9 cellular contexts compared by ENCODE assay signal in the genomic region with DNA sequence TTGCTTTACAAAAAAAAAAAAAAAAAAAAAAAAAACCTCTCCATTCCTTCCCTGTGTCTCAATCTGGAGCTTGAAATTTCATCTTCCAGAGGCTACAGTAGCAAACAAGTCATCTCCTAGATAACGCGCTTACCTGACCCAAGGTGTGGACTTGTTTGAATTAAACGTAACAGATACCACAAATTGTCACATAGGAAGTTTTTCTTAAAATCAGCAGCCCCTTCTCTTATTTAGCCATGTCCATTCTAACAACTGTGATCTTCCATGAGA. TPM values are rescaled to one million over a fixed set of nuclear protein-coding genes. Genes with fewer than 3 reads are reported as not detected.
DNase-seq lines count a peak whose midpoint lies in the region; ATAC-seq and TF ChIP-seq lines count a peak whose summit lies in the region.
"Had no signal": no experiment of that assay in that cellular context is flagged by ENCODE, and none has a peak within 500 bp of the region (broad histone marks: within the 10 kb centered on the region; RNA-seq: fewer than 3 reads in every experiment).

No MANE protein-coding gene starts in this region.

- no peaks in the 10 kb centered on the region for H3K27me3 ChIP-seq in CD4-positive, alpha-beta memory T cell (ENCODE audit: insufficient read depth, low read length)
- H3K27me3 ChIP-seq in HUES64 (ENCODE audit: insufficient read depth, low read length) = no peaks in the 10 kb centered on the region
- H3K27me3 ChIP-seq in neural progenitor cell = no peaks in the 10 kb centered on the region
- H3K27me3 ChIP-seq in dorsolateral prefrontal cortex = no peaks in the 10 kb centered on the region

- H3K4me3 ChIP-seq in CD4-positive, alpha-beta memory T cell (ENCODE audit: low read length in 2 of 2) = peak overlapping the region; percentile 87 to 97
- H3K4me3 ChIP-seq in HUES64 (ENCODE audit: low read length) (peak overlapping the region; percentile 61), neural progenitor cell (peak overlapping the region; percentile 90), dorsolateral prefrontal cortex (peak overlapping the region in 24 of 59 donors; percentile 69 to 95 (median 86))

- peaks cover 3 to 30% of the 10 kb centered on the region in 2 donors for H3K36me3 Mint-ChIP-seq in CD4-positive, alpha-beta memory T cell
- H3K36me3 Mint-ChIP-seq in brain (no peaks in the 10 kb centered on the region), neural progenitor cell (peaks cover 2% of the 10 kb centered on the region)

- peaks cover 33% of the 10 kb centered on the region for H3F3A ChIP-seq in neural progenitor cell (ENCODE audit: low read depth)

- H3K9me3 ChIP-seq in CD4-positive, alpha-beta memory T cell (ENCODE audit: control insufficient read depth in 1 of 2, low read length in 2 of 2) = no peaks in the 10 kb centered on the region
- H3K9me3 ChIP-seq in HUES64 (ENCODE audit: insufficient read depth, low read depth, low read length) (no peaks in the 10 kb centered on the region), neural progenitor cell (ENCODE audit: low read depth) (no peaks in the 10 kb centered on the region)

- H3K27me3 Mint-ChIP-seq in CD4-positive, alpha-beta memory T cell = no peaks in the 10 kb centered on the region
- H3K27me3 Mint-ChIP-seq in brain (peaks cover 6% of the 10 kb centered on the region), neural progenitor cell (ENCODE audit: insufficient read depth, low read depth) (peaks cover 5% of the 10 kb centered on the region)

- H3K4me3 Mint-ChIP-seq in CD4-positive, alpha-beta memory T cell = peak overlapping the region; percentile 97 to 100 (median 98)
- H3K4me3 Mint-ChIP-seq in brain (peak overlapping the region; percentile 92 to 98 (median 96)), neural progenitor cell (peak overlapping the region; percentile 94)

- peaks cover 0 to 4% (median 0%) of the 10 kb centered on the region in 8 donors for H3K9me3 Mint-ChIP-seq in CD4-positive, alpha-beta memory T cell
- peaks cover 0 to 4% (median 0%) of the 10 kb centered on the region in 5 experiments for H3K9me3 Mint-ChIP-seq in brain
- no peaks in the 10 kb centered on the region for H3K9me3 Mint-ChIP-seq in neural progenitor cell

- intact Hi-C loops in CD4-positive, alpha-beta memory T cell (cut with micrococcal nuclease) = loop anchor here (10.0 kb wide), 1 partner anchor 49 kb away; no protein-coding TSS in a partner anchor
- intact Hi-C loops in dorsolateral prefrontal cortex (cut with DNase I) = no loop called here

- POLR2A ChIA-PET in CD4-positive, alpha-beta memory T cell (lab: Charles Lee; ENCODE audit: partially characterized antibody) = interaction anchor here (0.6 to 13.6 kb wide), 8 partner anchors 7 to 585 kb away, joined by 3 to 286 read pairs (median 23); a partner anchor contains a TSS

- no peak overlapping the region for H3K9ac ChIP-seq in HUES64 (ENCODE audit: low read depth, low read length)
- H3K9ac ChIP-seq in neural progenitor cell = no peak overlapping the region

- DNase-seq in CD4-positive, alpha-beta memory T cell = no peak
- DNase-seq in neural progenitor cell (ENCODE audit: low spot score) (no peak), dorsolateral prefrontal cortex (no peak), nucleus accumbens (lab: John Stamatoyannopoulos, UW) (no peak)
- DNase-seq: activated CD4-positive, CD25-positive, alpha-beta regulatory T cell treated with anti-CD3 and anti-CD28 coated beads, Interleukin-2, amount 50 U/mL, for 72 hours had no signal

- CTCF ChIA-PET in CD4-positive, alpha-beta memory T cell (lab: Charles Lee; ENCODE audit: partially characterized antibody) = interaction anchor here (0.6 to 3.9 kb wide), 8 partner anchors 12 to 1456 kb away, joined by 3 to 35 read pairs (median 4); no protein-coding TSS in a partner anchor

- TF ChIP-seq CTCF in brain (conservative IDR thresholded peaks at IDR 0.05) (no peak), neural progenitor cell (IDR thresholded peaks at IDR 0.05) (no peak), dorsolateral prefrontal cortex (IDR thresholded peaks at IDR 0.05 in 54 of 56, conservative IDR thresholded peaks at IDR 0.05 in 2 of 56; ENCODE audit: low read depth in 1 of 56, partially characterized antibody in 56 of 56) (no peak)

- H3K4me1 Mint-ChIP-seq in CD4-positive, alpha-beta memory T cell = peaks cover 43 to 79% (median 59%) of the 10 kb centered on the region in 4 donors
- H3K4me1 Mint-ChIP-seq in brain (peaks cover 71% of the 10 kb centered on the region), neural progenitor cell (peaks cover 35% of the 10 kb centered on the region)

- peak overlapping the region; percentile 97 to 100 (median 99) for H3K27ac Mint-ChIP-seq in CD4-positive, alpha-beta memory T cell
- H3K27ac Mint-ChIP-seq in brain (peak overlapping the region in 3 of 5 experiments; percentile 96 to 99 (median 96)), neural progenitor cell (no peak overlapping the region)

- H2AFZ ChIP-seq in neural progenitor cell (replicated peaks) = no peak overlapping the region

- H4K20me1 ChIP-seq in neural progenitor cell (ENCODE audit: low read depth) = peaks cover 56% of the 10 kb centered on the region

- H3K4me1 ChIP-seq in CD4-positive, alpha-beta memory T cell (ENCODE audit: insufficient read depth, low read length) = peaks cover 63% of the 10 kb centered on the region
- H3K4me1 ChIP-seq in HUES64 (ENCODE audit: insufficient read depth, low read length) (peaks cover 46% of the 10 kb centered on the region), neural progenitor cell (peaks cover 30% of the 10 kb centered on the region)

- 90% methylated on average over 3 of the region's 3 CpGs for WGBS in HUES64

- no peaks in the 10 kb centered on the region for H3K36me3 ChIP-seq in CD4-positive, alpha-beta memory T cell (ENCODE audit: insufficient read depth, low read length)
- H3K36me3 ChIP-seq in HUES64 (ENCODE audit: insufficient read depth, low read length) (no peaks in the 10 kb centered on the region), neural progenitor cell (no peaks in the 10 kb centered on the region)

- peaks cover 65% of the 10 kb centered on the region for H3K79me2 ChIP-seq in neural progenitor cell (ENCODE audit: low read depth)

- peak overlapping the region; percentile 92 for H3K27ac ChIP-seq in CD4-positive, alpha-beta memory T cell (ENCODE audit: low read depth, low read length)
- H3K27ac ChIP-seq in HUES64 (ENCODE audit: low read depth, low read length) (no peak overlapping the region), neural progenitor cell (no peak overlapping the region), dorsolateral prefrontal cortex (no peak overlapping the region)

- ATAC-seq in HG03139 (IDR thresholded peaks at IDR 0.05; ENCODE audit: unreplicated experiment) (no peak), HG02571 (IDR thresholded peaks at IDR 0.05; ENCODE audit: unreplicated experiment) (no peak)

- H3K4me2 ChIP-seq in neural progenitor cell = peak overlapping the region; percentile 99

RNA-seq across cellular contexts. Expression of a gene that starts 2.0 kb away (rescaled TPM):
- total RNA-seq in CD4-positive, alpha-beta memory T cell = 100 to 1,000 TPM; 244 to 261 TPM
- 100 to 1,000 TPM in 1 of 2 donors, 10 to 100 TPM in 1; 91.3 to 146 TPM for polyA plus RNA-seq in CD4-positive, alpha-beta memory T cell
- 23.0 TPM for polyA plus RNA-seq in HUES64 (2013, experiment 1 of 2)
- 27.8 TPM for polyA plus RNA-seq in HUES64 (2013, experiment 2 of 2)
- polyA plus RNA-seq in brain (ENCODE audit: insufficient read depth, low read depth, low replicate concordance) = 27.0 TPM
- total RNA-seq in neural progenitor cell (ENCODE audit: low replicate concordance) = 90.7 and 96.4 TPM in 2 replicates
- total RNA-seq in dorsolateral prefrontal cortex = 10 to 100 TPM; 45.7 to 81.6 (median 60.4) TPM

RNA-seq across cellular contexts. Expression of a gene that starts 14.1 kb away (rescaled TPM):
- 100 to 1,000 TPM; 130 to 133 TPM for total RNA-seq in CD4-positive, alpha-beta memory T cell
- 10 to 100 TPM; 66.7 to 94.6 TPM for polyA plus RNA-seq in CD4-positive, alpha-beta memory T cell
- 2.1 TPM for polyA plus RNA-seq in HUES64 (2013, experiment 1 of 2)
- 5.0 TPM for polyA plus RNA-seq in HUES64 (2013, experiment 2 of 2)
- 8.5 TPM for polyA plus RNA-seq in brain (ENCODE audit: insufficient read depth, low read depth, low replicate concordance)
- total RNA-seq in neural progenitor cell (ENCODE audit: low replicate concordance) (6.7 and 10.0 TPM in 2 replicates), dorsolateral prefrontal cortex (10 to 100 TPM in 71 of 120 experiments, 1 to 10 TPM in 49; 4.4 to 25.7 (median 10.8) TPM)

Comparison
In these comparisons a context has a peak if more than half of its experiments do, and no peak if none do; other contexts are left out.
1. RNA of a gene that starts 14.1 kb away (total RNA-seq): 130 to 133 TPM in CD4-positive, alpha-beta memory T cell; 4.4 to 25.7 TPM in dorsolateral prefrontal cortex and 6.7 to 10.0 TPM in neural progenitor cell; every median in the first group is over 4 times any median in the second.
2. Peak in every context shown above with its lines, with median percentiles within 50 percentile points of each other: H3K4me3 Mint-ChIP-seq.